Comparison of ENCODE assay signal across 2 cellular contexts in genomic region chrX:26958261-26958660, GRCh38.
TF ChIP-seq lines count a peak whose summit lies in the region.

No MANE protein-coding gene starts in this region.

TF ChIP-seq in HepG2, 621 proteins besides CTCF, POLR2A, EP300 and RAD21:
- TF ChIP-seq ZBTB14 (CRISPR knock-in tag; IDR thresholded peaks at IDR 0.05) (no peak), SRSF9 (IDR thresholded peaks at IDR 0.05; ENCODE audit: borderline replicate concordance, insufficient read depth, low read depth, low read length, poor library complexity, severe bottlenecking) (peak; percentile 41)

TF ChIP-seq in HEK293, 187 proteins besides CTCF, POLR2A, EP300 and RAD21:
- TF ChIP-seq PRDM2 (tag by site-specific recombination; IDR thresholded peaks at IDR 0.05; ENCODE audit: borderline replicate concordance) (no peak), PRDM1 (tag by site-specific recombination; IDR thresholded peaks at IDR 0.05) (peak; percentile 90), ZEB2 (tag by site-specific recombination; IDR thresholded peaks at IDR 0.05) (no peak), ZBTB6 (tag by site-specific recombination; IDR thresholded peaks at IDR 0.05) (no peak)
